In genomic region chr3:167225821-167226220, GRCh38 we compare ENCODE assay signal across 7 cellular contexts.
"Had no signal": no experiment of that assay in that cellular context is flagged by ENCODE, and none has a peak within 500 bp of the region (broad histone marks: within the 10 kb centered on the region; RNA-seq: fewer than 3 reads in every experiment).

No MANE protein-coding gene starts in this region.

- H3K4me1 ChIP-seq: HAP-1 had no signal

- H3K9me3 ChIP-seq: HAP-1 had no signal

- H3K36me3 ChIP-seq: HAP-1 had no signal

- ATAC-seq: HCT116, HepG2 had no signal

- H3K4me3 ChIP-seq: HAP-1 had no signal

- H3K27ac ChIP-seq: HL-60 had no signal

- DNase-seq: GOT3, H7, HFFc6 had no signal
